Comparison of ENCODE assay signal across 19 cellular contexts in the genomic region with DNA sequence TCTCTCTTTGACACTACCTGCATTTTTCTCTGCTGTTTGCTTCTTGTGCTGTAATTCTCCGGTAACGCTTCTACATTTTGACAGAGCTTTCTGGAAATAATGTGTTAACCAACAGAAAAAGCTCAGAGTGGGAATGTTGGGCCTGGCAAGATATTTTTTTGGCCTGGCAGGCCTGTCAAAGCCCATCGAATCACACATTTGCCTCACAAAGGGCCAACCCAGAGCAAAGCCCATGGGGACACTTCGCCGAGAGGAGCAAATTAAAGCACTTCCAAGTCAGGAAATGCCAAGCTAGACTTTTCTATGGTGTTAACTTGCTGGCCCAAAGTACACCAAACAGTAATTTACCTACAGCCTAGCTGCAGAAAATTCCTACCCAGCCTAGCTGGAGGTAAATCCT.
"Had no signal": no experiment of that assay in that cellular context is flagged by ENCODE, and none has a peak within 500 bp of the region (broad histone marks: within the 10 kb centered on the region; RNA-seq: fewer than 3 reads in every experiment).

No MANE protein-coding gene starts in this region.

- ATAC-seq: activated CD8-positive, alpha-beta T cell treated with anti-CD3 and anti-CD28 coated beads, Interleukin-2, amount 10 ng/mL, durations not matched to agents 7 days and 5 days; heart left ventricle; natural killer cell treated with Interleukin-12 subunit alpha and Interleukin-12 subunit beta and Interleukin-15 and Interleukin-18, amount 100 ng/mL, for 72 hours; right lobe of liver; stimulated activated effector memory CD8-positive, alpha-beta T cell treated with anti-CD3 and anti-CD28 coated beads, Interleukin-12 subunit alpha, Interleukin-12 subunit beta, amount 100 ng/mL, for 72 hours had no signal

- H3K36me3 Mint-ChIP-seq: activated naive CD8-positive, alpha-beta T cell treated with anti-CD3 and anti-CD28 coated beads, Interleukin-2, amount 10 ng/mL, durations not matched to agents 7 days and 5 days; brain; stimulated activated effector memory CD8-positive, alpha-beta T cell treated with anti-CD3 and anti-CD28 coated beads, Interleukin-12 subunit alpha, Interleukin-12 subunit beta, amount 100 ng/mL, for 72 hours had no signal

- H3K27me3 ChIP-seq: colonic mucosa, heart left ventricle, right lobe of liver, stomach, upper lobe of left lung had no signal

- H3K27ac Mint-ChIP-seq: activated CD4-positive, alpha-beta T cell treated with anti-CD3 and anti-CD28 coated beads, Interleukin-2, amount 10 ng/mL, durations not matched to agents 24 days and 14 days; activated CD8-positive, alpha-beta T cell treated with anti-CD3 and anti-CD28 coated beads, Interleukin-2, amount 10 ng/mL, durations not matched to agents 7 days and 5 days; activated naive CD8-positive, alpha-beta T cell treated with anti-CD3 and anti-CD28 coated beads, Interleukin-2, amount 10 ng/mL, durations not matched to agents 7 days and 5 days; activated T-cell treated with anti-CD3 and anti-CD28 coated beads, Interleukin-2, amount 50 U/mL, for 24 hours; activated T-helper 2 cell treated with anti-CD3 and anti-CD28 coated beads, Interferon-gamma antibody, Interleukin-2, Interleukin-4, amounts not matched to agents 10 μg/mL and 5 μg/mL and 100 μg/mL, durations not matched to agents 14 hours and 24 hours and 36 hours; natural killer cell treated with Interleukin-12 subunit alpha and Interleukin-12 subunit beta and Interleukin-15 and Interleukin-18, amount 100 ng/mL, for 72 hours; progenitor cell of endocrine pancreas; stimulated activated effector memory CD8-positive, alpha-beta T cell treated with anti-CD3 and anti-CD28 coated beads, Interleukin-12 subunit alpha, Interleukin-12 subunit beta, amount 100 ng/mL, for 72 hours had no signal

- H3K4me1 ChIP-seq: colonic mucosa, right lobe of liver, stomach, upper lobe of left lung had no signal

- H3K27me3 Mint-ChIP-seq: activated CD4-positive, alpha-beta T cell treated with anti-CD3 and anti-CD28 coated beads, Interleukin-2, amount 10 ng/mL, durations not matched to agents 24 days and 14 days; progenitor cell of endocrine pancreas had no signal

- H3K9me3 Mint-ChIP-seq: activated T-helper 2 cell treated with anti-CD3 and anti-CD28 coated beads, Interferon-gamma antibody, Interleukin-2, Interleukin-4, amounts not matched to agents 10 μg/mL and 5 μg/mL and 100 μg/mL, durations not matched to agents 14 hours and 24 hours and 36 hours had no signal

- H3K27ac ChIP-seq: colonic mucosa, heart left ventricle, right lobe of liver, stomach, upper lobe of left lung had no signal

- H3K36me3 ChIP-seq: colonic mucosa, heart left ventricle, right lobe of liver, stomach, upper lobe of left lung had no signal

- H3K4me2 ChIP-seq: smooth muscle cell had no signal

- H3K4me3 ChIP-seq: colonic mucosa, heart left ventricle, right lobe of liver, smooth muscle cell, stomach, upper lobe of left lung had no signal

- H3K4me1 Mint-ChIP-seq: activated CD4-positive, alpha-beta T cell treated with anti-CD3 and anti-CD28 coated beads, Interleukin-2, amount 10 ng/mL, durations not matched to agents 24 days and 14 days; activated naive CD8-positive, alpha-beta T cell treated with anti-CD3 and anti-CD28 coated beads, Interleukin-2, amount 10 ng/mL, durations not matched to agents 7 days and 5 days; stimulated activated effector memory CD8-positive, alpha-beta T cell treated with anti-CD3 and anti-CD28 coated beads, Interleukin-12 subunit alpha, Interleukin-12 subunit beta, amount 100 ng/mL, for 72 hours had no signal

- H3K4me3 Mint-ChIP-seq: activated CD4-positive, alpha-beta T cell treated with anti-CD3 and anti-CD28 coated beads, Interleukin-2, amount 10 ng/mL, durations not matched to agents 24 days and 14 days; activated CD8-positive, alpha-beta T cell treated with anti-CD3 and anti-CD28 coated beads, Interleukin-2, amount 10 ng/mL, durations not matched to agents 7 days and 5 days; activated naive CD8-positive, alpha-beta T cell treated with anti-CD3 and anti-CD28 coated beads, Interleukin-2, amount 10 ng/mL, durations not matched to agents 7 days and 5 days; activated T-cell treated with anti-CD3 and anti-CD28 coated beads, Interleukin-2, amount 50 U/mL, for 24 hours; brain; natural killer cell treated with Interleukin-12 subunit alpha and Interleukin-12 subunit beta and Interleukin-15 and Interleukin-18, amount 100 ng/mL, for 72 hours; stimulated activated effector memory CD8-positive, alpha-beta T cell treated with anti-CD3 and anti-CD28 coated beads, Interleukin-12 subunit alpha, Interleukin-12 subunit beta, amount 100 ng/mL, for 72 hours had no signal

- DNase-seq: activated CD4-positive, alpha-beta T cell treated with anti-CD3 and anti-CD28 coated beads, Interleukin-2, amount 10 ng/mL, durations not matched to agents 24 days and 14 days; activated CD8-positive, alpha-beta T cell treated with anti-CD3 and anti-CD28 coated beads, Interleukin-2, amount 10 ng/mL, durations not matched to agents 7 days and 5 days; activated naive CD4-positive, alpha-beta T cell treated with Interleukin-2 at 50 U/mL for 16 hours; activated naive CD8-positive, alpha-beta T cell treated with anti-CD3 and anti-CD28 coated beads, Interleukin-2, amount 10 ng/mL, durations not matched to agents 7 days and 5 days; activated T-cell treated with anti-CD3 and anti-CD28 coated beads, Interleukin-2, amount 50 U/mL, for 24 hours; central memory CD4-positive, alpha-beta T cell; colonic mucosa; occipital lobe; right lobe of liver; stimulated activated CD4-positive, alpha-beta T cell treated with anti-CD3 and anti-CD28 coated beads, Interleukin-4, amount 100 ng/mL, for 24 hours; stomach; upper lobe of left lung had no signal

- H3K9me3 ChIP-seq: colonic mucosa, heart left ventricle, right lobe of liver, stomach, upper lobe of left lung had no signal
